21 cellular contexts compared by ENCODE assay signal in genomic region chr4:139503622-139504166, GRCh38.
"Had no signal": no experiment of that assay in that cellular context is flagged by ENCODE, and none has a peak within 500 bp of the region (broad histone marks: within the 10 kb centered on the region; RNA-seq: fewer than 3 reads in every experiment).

No MANE protein-coding gene starts in this region.

- H3K9me3 ChIP-seq: SJSA1 had no signal

- DNase-seq: Karpas-422, KG1, MM.1S, NCI-H1092 treated with DMSO at 0.1 percent for 48 hours, NCI-H1436, NCI-H187, NCI-H2029, NCI-H2081 treated with DMSO at 0.1 percent for 48 hours, NCI-H2171, NCI-H226, NCI-H446, NCI-H510A, NCI-H524 treated with DMSO at 0.1 percent for 48 hours, NCI-H69, NCI-H774, PC-3, SHP77 treated with DMSO at 0.1 percent for 48 hours had no signal

- H3K27me3 ChIP-seq: SJSA1 had no signal

- H3K4me3 ChIP-seq: SJSA1, SK-N-MC had no signal

- H3K27ac ChIP-seq: SJSA1, SK-N-MC had no signal

- H3K4me1 ChIP-seq: SJSA1 had no signal

- ATAC-seq: Panc1, PC-3, Right ventricle myocardium inferior had no signal
